In the genomic region with DNA sequence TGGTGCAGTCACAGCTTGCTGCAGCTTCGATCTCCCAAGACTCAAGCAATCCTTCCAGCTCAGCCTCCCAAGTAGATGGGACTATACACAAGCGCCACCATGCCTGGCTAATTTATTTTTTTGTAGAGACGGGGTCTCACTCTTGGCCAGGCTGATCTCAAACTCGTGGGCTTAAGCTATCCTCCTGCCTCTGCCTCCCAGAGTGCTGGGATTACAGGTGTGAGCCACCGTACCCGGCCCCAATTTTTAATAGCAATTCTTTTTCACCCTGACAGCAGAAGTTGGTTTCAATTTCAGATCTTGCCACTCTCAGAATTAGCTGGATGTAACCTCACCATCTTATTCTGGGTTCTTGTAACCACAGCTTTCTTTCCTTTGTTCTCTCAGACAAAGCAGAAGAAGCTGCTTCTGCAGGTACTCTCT, we compare ENCODE assay signal across 11 cellular contexts.
DNase-seq lines count a peak whose midpoint lies in the region; ATAC-seq lines count a peak whose summit lies in the region.
"Had no signal": no experiment of that assay in that cellular context is flagged by ENCODE, and none has a peak within 500 bp of the region (broad histone marks: within the 10 kb centered on the region; RNA-seq: fewer than 3 reads in every experiment).

No MANE protein-coding gene starts in this region.

- H3K79me1 ChIP-seq in mesenchymal stem cell (replicated peaks; ENCODE audit: low read length, poor library complexity, severe bottlenecking) = no peaks in the 10 kb centered on the region

- CTCF ChIA-PET in activated naive CD4-positive, alpha-beta T cell treated with anti-CD3 and anti-CD28 coated beads for 36 hours (lab: Charles Lee) = interaction anchor here (0.9 kb wide), 1 partner anchor 20 kb away, joined by 10 read pairs; no protein-coding TSS in a partner anchor

- H4K8ac ChIP-seq in mesenchymal stem cell (ENCODE audit: low read length) = no peak overlapping the region

- H3K36me3 Mint-ChIP-seq in activated naive CD4-positive, alpha-beta T cell treated with anti-CD3 and anti-CD28 coated beads for 36 hours (ENCODE audit: low read depth) = no peaks in the 10 kb centered on the region
- H3K36me3 Mint-ChIP-seq in stimulated activated memory B cell treated with anti-CD40 and anti-IgM and Interleukin-4, amounts not matched to agents 10 μg/mL and 1 μg/mL and 100 μg/mL, for 72 hours = no peaks in the 10 kb centered on the region

- no peaks in the 10 kb centered on the region for H3K9me3 ChIP-seq in HAP-1
- no peaks in the 10 kb centered on the region for H3K9me3 ChIP-seq in mesenchymal stem cell (ENCODE audit: control insufficient read depth, low read length)
- H3K9me3 ChIP-seq: mucosa of descending colon had no signal

- H3K14ac ChIP-seq in mesenchymal stem cell (ENCODE audit: low read length in 2 of 2) = no peak overlapping the region

- H2BK15ac ChIP-seq in mesenchymal stem cell (ENCODE audit: low read depth, poor library complexity, severe bottlenecking) = no peak overlapping the region

- no peak overlapping the region for H2BK12ac ChIP-seq in mesenchymal stem cell (ENCODE audit: low read length in 2 of 2)

- no peak overlapping the region for H3K18ac ChIP-seq in mesenchymal stem cell (ENCODE audit: low read depth in 1 of 2, low read length in 2 of 2)

- no peaks in the 10 kb centered on the region for H3K9me3 Mint-ChIP-seq in activated naive CD4-positive, alpha-beta T cell treated with anti-CD3 and anti-CD28 coated beads for 36 hours
- no peaks in the 10 kb centered on the region for H3K9me3 Mint-ChIP-seq in stimulated activated memory B cell treated with anti-CD40 and anti-IgM and Interleukin-4, amounts not matched to agents 10 μg/mL and 1 μg/mL and 100 μg/mL, for 72 hours

- H3K4me3 ChIP-seq in HAP-1 (no peak overlapping the region), mesenchymal stem cell (ENCODE audit: insufficient read depth in 1 of 2, low read depth in 1 of 2, low read length in 2 of 2) (no peak overlapping the region)
- H3K4me3 ChIP-seq: mucosa of descending colon had no signal

- WGBS in mesenchymal stem cell = 85% methylated on average over 6 of the region's 6 CpGs

- no peaks in the 10 kb centered on the region for H3K4me1 ChIP-seq in HAP-1
- H3K4me1 ChIP-seq in mesenchymal stem cell (ENCODE audit: control insufficient read depth, insufficient read depth, low read depth, low read length) = no peaks in the 10 kb centered on the region

- no peak overlapping the region for H3K23ac ChIP-seq in mesenchymal stem cell (ENCODE audit: low read length in 2 of 2)

- no peak overlapping the region for H2AK5ac ChIP-seq in mesenchymal stem cell (ENCODE audit: low read length, severe bottlenecking)

- H3K27ac ChIP-seq in mesenchymal stem cell (ENCODE audit: low read length, poor library complexity, severe bottlenecking) = no peak overlapping the region

- no peak overlapping the region for H2BK120ac ChIP-seq in mesenchymal stem cell (ENCODE audit: low read depth, low read length)

- in situ Hi-C loops in HAP-1 (cut with MboI; ENCODE audit: low sequenced_read_pairs) = no loop called here

- no peak overlapping the region for H2AFZ ChIP-seq in mesenchymal stem cell (ENCODE audit: low read depth, low read length)

- H3K4me1 Mint-ChIP-seq in activated naive CD4-positive, alpha-beta T cell treated with anti-CD3 and anti-CD28 coated beads for 36 hours (ENCODE audit: low read depth) = peaks cover 12% of the 10 kb centered on the region
- peaks cover 16% of the 10 kb centered on the region for H3K4me1 Mint-ChIP-seq in stimulated activated memory B cell treated with anti-CD40 and anti-IgM and Interleukin-4, amounts not matched to agents 10 μg/mL and 1 μg/mL and 100 μg/mL, for 72 hours

- no peak overlapping the region for H3K4me2 ChIP-seq in mesenchymal stem cell (ENCODE audit: low read length, poor library complexity, severe bottlenecking)

- H3K36me3 ChIP-seq in HAP-1 (replicated peaks) = peaks cover 33% of the 10 kb centered on the region
- H3K36me3 ChIP-seq in mesenchymal stem cell (ENCODE audit: control insufficient read depth in 1 of 2, insufficient read depth in 2 of 2, low read depth in 1 of 2, low read length in 2 of 2) = no peaks in the 10 kb centered on the region

- peaks cover 15% of the 10 kb centered on the region for H3K27me3 Mint-ChIP-seq in activated naive CD4-positive, alpha-beta T cell treated with anti-CD3 and anti-CD28 coated beads for 36 hours (ENCODE audit: low read depth)
- peaks cover 14% of the 10 kb centered on the region for H3K27me3 Mint-ChIP-seq in stimulated activated memory B cell treated with anti-CD40 and anti-IgM and Interleukin-4, amounts not matched to agents 10 μg/mL and 1 μg/mL and 100 μg/mL, for 72 hours

- no peak overlapping the region for H3K4me3 Mint-ChIP-seq in activated naive CD4-positive, alpha-beta T cell treated with anti-CD3 and anti-CD28 coated beads for 36 hours
- no peak overlapping the region for H3K4me3 Mint-ChIP-seq in stimulated activated memory B cell treated with anti-CD40 and anti-IgM and Interleukin-4, amounts not matched to agents 10 μg/mL and 1 μg/mL and 100 μg/mL, for 72 hours

- H2BK5ac ChIP-seq in mesenchymal stem cell (ENCODE audit: low read depth, low read length, poor library complexity, severe bottlenecking) = no peak overlapping the region

- no peak overlapping the region for H4K91ac ChIP-seq in mesenchymal stem cell (ENCODE audit: low read length)

- intact Hi-C loops in activated naive CD4-positive, alpha-beta T cell treated with anti-CD3 and anti-CD28 coated beads for 36 hours (cut with micrococcal nuclease) = loop anchor here (2.0 to 5.0 kb wide), 2 partner anchors 100 to 180 kb away; no protein-coding TSS in a partner anchor

- no peak overlapping the region for H3K9ac ChIP-seq in mesenchymal stem cell (ENCODE audit: low read length)

- H3K27me3 ChIP-seq in HAP-1 (ENCODE audit: low read depth) (no peaks in the 10 kb centered on the region), mesenchymal stem cell (ENCODE audit: control insufficient read depth in 1 of 2, insufficient read depth in 1 of 2, low read length in 2 of 2) (peaks cover 0 to 22% of the 10 kb centered on the region in 2 experiments)

- H3K4ac ChIP-seq in mesenchymal stem cell (ENCODE audit: low read depth in 1 of 2, low read length in 2 of 2) = no peak overlapping the region

- H3K27ac Mint-ChIP-seq in activated naive CD4-positive, alpha-beta T cell treated with anti-CD3 and anti-CD28 coated beads for 36 hours = no peak overlapping the region
- H3K27ac Mint-ChIP-seq in stimulated activated memory B cell treated with anti-CD40 and anti-IgM and Interleukin-4, amounts not matched to agents 10 μg/mL and 1 μg/mL and 100 μg/mL, for 72 hours = no peak overlapping the region

- peak; percentile 30 for DNase-seq in activated naive CD4-positive, alpha-beta T cell treated with anti-CD3 and anti-CD28 coated beads for 36 hours
- DNase-seq in activated naive CD4-positive, alpha-beta T cell (lab: John Stamatoyannopoulos, UW) = no peak
- no peak for DNase-seq in foreskin melanocyte
- no peak for DNase-seq in HAP-1 (ENCODE audit: low spot score in 2 of 2)
- no peak for DNase-seq in mesenchymal stem cell
- DNase-seq: anterior cingulate cortex, mucosa of descending colon, NCI-H1930 had no signal

- ATAC-seq in GM21723 (IDR thresholded peaks at IDR 0.05; ENCODE audit: unreplicated experiment) (peak; percentile 95), HG03432 (IDR thresholded peaks at IDR 0.05; ENCODE audit: unreplicated experiment) (peak; percentile 92)
- peak; percentile 78 for ATAC-seq in stimulated activated memory B cell treated with anti-CD40 and anti-IgM and Interleukin-4, amounts not matched to agents 10 μg/mL and 1 μg/mL and 100 μg/mL, for 72 hours
- ATAC-seq: mucosa of descending colon had no signal
